ENCODE assay signal across 20 cellular contexts in genomic region chr5:74483001-74483400, GRCh38.
"Had no signal": no experiment of that assay in that cellular context is flagged by ENCODE, and none has a peak within 500 bp of the region (broad histone marks: within the 10 kb centered on the region; RNA-seq: fewer than 3 reads in every experiment).

No MANE protein-coding gene starts in this region.

- H3K9me3 ChIP-seq: mucosa of descending colon, prostate gland, spleen, testis, vagina had no signal

- H3K36me3 ChIP-seq: cardiac muscle cell, prostate gland, spleen, vagina had no signal

- H3K27ac ChIP-seq: cardiac muscle cell, prostate gland, spleen, testis, vagina had no signal

- DNase-seq: activated CD4-positive, alpha-beta memory T cell treated with anti-CD3 and anti-CD28 coated beads for 36 hours; activated CD4-positive, alpha-beta T cell treated with anti-CD3 and anti-CD28 coated beads for 4 hours; activated CD4-positive, CD25-positive, alpha-beta regulatory T cell; activated effector memory CD4-positive, alpha-beta T cell treated with anti-CD3 and anti-CD28 coated beads, Interleukin-2, amount 50 U/mL, for 16 hours; activated naive CD4-positive, alpha-beta T cell treated with anti-CD3 and anti-CD28 coated beads, Interleukin-2, amount 10 ng/mL, durations not matched to agents 7 days and 5 days; effector CD4-positive, alpha-beta T cell; foreskin melanocyte; islet precursor cell; left cardiac atrium; mucosa of descending colon; naive B cell; spleen; stimulated activated CD4-positive, alpha-beta T cell treated with anti-CD3 and anti-CD28 coated beads, Interleukin-4, amount 100 ng/mL, for 1 hour; stimulated activated naive CD4-positive, alpha-beta T cell; T1000; testis had no signal

- FAIRE-seq: endometrium had no signal

- H3K27me3 ChIP-seq: cardiac muscle cell, spleen, testis, vagina had no signal

- H3K4me1 ChIP-seq: prostate gland, spleen, testis, vagina had no signal

- H3K4me3 ChIP-seq: cardiac muscle cell, mucosa of descending colon, prostate gland, spleen, vagina had no signal
